ENCODE assay signal across 26 cellular contexts in the genomic region with DNA sequence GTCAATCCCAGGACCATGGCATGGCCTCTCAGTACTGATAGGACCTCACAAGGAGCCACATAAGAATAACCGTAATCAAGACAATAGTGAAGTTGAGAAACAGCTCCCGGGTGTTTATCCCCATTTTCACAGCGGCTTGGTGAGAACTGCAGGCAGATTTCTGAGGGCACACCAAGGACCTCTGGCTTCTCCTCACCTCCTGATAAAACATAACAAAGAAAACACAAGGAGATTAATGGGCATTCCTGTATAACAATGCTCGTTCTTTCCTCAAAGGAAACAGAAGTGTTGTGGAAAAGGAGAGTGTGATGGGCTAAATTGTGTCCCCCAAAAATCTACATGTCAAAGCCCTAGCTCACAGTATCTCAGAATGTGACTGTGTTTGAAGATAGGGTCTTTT. TPM values are rescaled to one million over a fixed set of nuclear protein-coding genes. Genes with fewer than 3 reads are reported as not detected.
A peak's percentile ranks its signal among the peaks of the same experiment; 100 is the strongest.
DNase-seq lines count a peak whose midpoint lies in the region; ATAC-seq and TF ChIP-seq lines count a peak whose summit lies in the region.
"Had no signal": no experiment of that assay in that cellular context is flagged by ENCODE, and none has a peak within 500 bp of the region (broad histone marks: within the 10 kb centered on the region; RNA-seq: fewer than 3 reads in every experiment).

No MANE protein-coding gene starts in this region.

- peaks cover 68% of the 10 kb centered on the region for H3K27me3 Mint-ChIP-seq in endodermal cell (ENCODE audit: insufficient read depth)
- H3K27me3 Mint-ChIP-seq in stimulated activated naive B cell treated with anti-CD40 and anti-IgM and Interleukin-4, amounts not matched to agents 10 μg/mL and 1 μg/mL and 100 μg/mL, for 72 hours, result peaks cover 32 to 34% of the 10 kb centered on the region in 2 donors
- peaks cover 55 to 57% of the 10 kb centered on the region in 2 donors for H3K27me3 Mint-ChIP-seq in effector memory CD8-positive, alpha-beta T cell

- no peak overlapping the region for H2BK12ac ChIP-seq in neuronal stem cell (ENCODE audit: low read length)

- H3K4ac ChIP-seq in neuronal stem cell (ENCODE audit: low read length), result no peak overlapping the region

- no peak overlapping the region for H4K91ac ChIP-seq in neuronal stem cell (ENCODE audit: low read depth, low read length, poor library complexity)

- H2BK15ac ChIP-seq in neuronal stem cell (ENCODE audit: low read length), result no peak overlapping the region

- H3K79me1 ChIP-seq in neuronal stem cell (ENCODE audit: low read depth, low read length), result no peaks in the 10 kb centered on the region

- H2BK5ac ChIP-seq in neuronal stem cell (ENCODE audit: low read length), result no peak overlapping the region

- no peaks in the 10 kb centered on the region for H3K36me3 Mint-ChIP-seq in endodermal cell (ENCODE audit: low read depth)
- H3K36me3 Mint-ChIP-seq in stimulated activated naive B cell treated with anti-CD40 and anti-IgM and Interleukin-4, amounts not matched to agents 10 μg/mL and 1 μg/mL and 100 μg/mL, for 72 hours, result no peaks in the 10 kb centered on the region
- no peaks in the 10 kb centered on the region for H3K36me3 Mint-ChIP-seq in effector memory CD8-positive, alpha-beta T cell (ENCODE audit: insufficient read depth)
- H3K36me3 Mint-ChIP-seq: CD8-positive, alpha-beta T cell had no signal

- no peak overlapping the region for H4K8ac ChIP-seq in neuronal stem cell (ENCODE audit: low read depth, low read length)

- no peak overlapping the region for H3K27ac Mint-ChIP-seq in endodermal cell
- H3K27ac Mint-ChIP-seq in stimulated activated naive B cell treated with anti-CD40 and anti-IgM and Interleukin-4, amounts not matched to agents 10 μg/mL and 1 μg/mL and 100 μg/mL, for 72 hours, result no peak overlapping the region
- no peak overlapping the region for H3K27ac Mint-ChIP-seq in effector memory CD8-positive, alpha-beta T cell
- H3K27ac Mint-ChIP-seq: CD8-positive, alpha-beta T cell had no signal

- H3K4me2 ChIP-seq in neuronal stem cell (ENCODE audit: insufficient read depth, low read length, poor library complexity, severe bottlenecking), result no peak overlapping the region

- WGBS in right cardiac atrium, result 39% methylated on average over 4 of the region's 4 CpGs
- 26 to 32% methylated on average over 3 to 4 of the region's 4 CpGs for WGBS in endodermal cell (ENCODE audit: insufficient coverage in 1 of 2, insufficient read length in 1 of 2), 2 experiments
- no CpG with 5 or more reads among the region's 4 CpGs for WGBS in neuronal stem cell (ENCODE audit: extremely low coverage in 2 of 2, insufficient read length in 2 of 2, insufficient replicate concordance in 1 of 2), 2 donors

- DNase-seq in right cardiac atrium (no peak), Right ventricle myocardium inferior (ENCODE audit: missing footprints) (no peak), endodermal cell (peak; percentile 83), neuronal stem cell (ENCODE audit: low spot score) (no peak), HCEC 1CT (no peak)
- DNase-seq in stimulated activated naive B cell treated with anti-CD40 and anti-IgM and Interleukin-4, amounts not matched to agents 10 μg/mL and 1 μg/mL and 100 μg/mL, for 72 hours, result no peak
- no peak for DNase-seq in effector CD8-positive, alpha-beta T cell (lab: John Stamatoyannopoulos, UW)
- DNase-seq in effector memory CD8-positive, alpha-beta T cell, result no peak
- DNase-seq: 8988T; AML-193; C1 segment of cervical spinal cord; CD8-positive, alpha-beta T cell; DND-41; GM23248; MM.1S; NCI-H1048; NCI-H1417 treated with DMSO at 0.1 percent for 48 hours; NCI-H187 treated with DMSO at 0.1 percent for 48 hours; NCI-H226; NCI-H510A treated with DMSO at 0.1 percent for 48 hours; NCI-H748 treated with DMSO at 0.1 percent for 48 hours had no signal

- no peak overlapping the region for H3K14ac ChIP-seq in neuronal stem cell (ENCODE audit: low read length)

- H2AK5ac ChIP-seq in neuronal stem cell (ENCODE audit: low read depth, low read length), result no peak overlapping the region

- H3K18ac ChIP-seq in neuronal stem cell (ENCODE audit: low read length), result peak overlapping the region; percentile 49

- H3K27me3 ChIP-seq in right cardiac atrium (ENCODE audit: control insufficient read depth, insufficient read depth), result no peaks in the 10 kb centered on the region
- H3K27me3 ChIP-seq in endodermal cell (ENCODE audit: control insufficient read depth, insufficient read depth, low read length, poor library complexity, severe bottlenecking), result peaks cover 62% of the 10 kb centered on the region
- H3K27me3 ChIP-seq in neuronal stem cell (ENCODE audit: control insufficient read depth in 3 of 3, insufficient read depth in 3 of 3, low read depth in 1 of 3, low read length in 3 of 3), result peaks cover 0 to 85% (median 0%) of the 10 kb centered on the region in 3 experiments

- no peaks in the 10 kb centered on the region for H3K9me3 Mint-ChIP-seq in endodermal cell
- no peaks in the 10 kb centered on the region for H3K9me3 Mint-ChIP-seq in stimulated activated naive B cell treated with anti-CD40 and anti-IgM and Interleukin-4, amounts not matched to agents 10 μg/mL and 1 μg/mL and 100 μg/mL, for 72 hours
- H3K9me3 Mint-ChIP-seq in effector memory CD8-positive, alpha-beta T cell, result no peaks in the 10 kb centered on the region
- H3K9me3 Mint-ChIP-seq: CD8-positive, alpha-beta T cell had no signal

- H2AFZ ChIP-seq in neuronal stem cell (ENCODE audit: low read length), result no peak overlapping the region
- H2AFZ ChIP-seq: GM23248 had no signal

- H3K4me3 ChIP-seq in right cardiac atrium (ENCODE audit: low read length) (no peak overlapping the region), endodermal cell (ENCODE audit: low read length) (no peak overlapping the region), neuronal stem cell (ENCODE audit: low read length in 2 of 2) (no peak overlapping the region)
- H3K4me3 ChIP-seq: GM23248, K562 had no signal

- H3K23ac ChIP-seq in neuronal stem cell (ENCODE audit: low read depth, low read length, poor library complexity), result no peak overlapping the region

- H3K4me1 Mint-ChIP-seq in endodermal cell, result peaks cover 48% of the 10 kb centered on the region
- no peaks in the 10 kb centered on the region for H3K4me1 Mint-ChIP-seq in stimulated activated naive B cell treated with anti-CD40 and anti-IgM and Interleukin-4, amounts not matched to agents 10 μg/mL and 1 μg/mL and 100 μg/mL, for 72 hours
- H3K4me1 Mint-ChIP-seq in effector memory CD8-positive, alpha-beta T cell (ENCODE audit: low read depth in 2 of 2), result no peaks in the 10 kb centered on the region

- H3K9ac ChIP-seq in endodermal cell (ENCODE audit: extremely low read depth, low read length, poor library complexity, severe bottlenecking), result no peak overlapping the region
- H3K9ac ChIP-seq in neuronal stem cell (ENCODE audit: low read depth, low read length, poor library complexity), result no peak overlapping the region
- H3K9ac ChIP-seq: GM23248 had no signal

- no peak overlapping the region for H3K4me3 Mint-ChIP-seq in endodermal cell
- H3K4me3 Mint-ChIP-seq in stimulated activated naive B cell treated with anti-CD40 and anti-IgM and Interleukin-4, amounts not matched to agents 10 μg/mL and 1 μg/mL and 100 μg/mL, for 72 hours, result no peak overlapping the region
- H3K4me3 Mint-ChIP-seq in effector memory CD8-positive, alpha-beta T cell, result no peak overlapping the region
- H3K4me3 Mint-ChIP-seq: CD8-positive, alpha-beta T cell had no signal

- H3K27ac ChIP-seq in right cardiac atrium (ENCODE audit: low read length) (peak overlapping the region; percentile 33), endodermal cell (ENCODE audit: low read depth, low read length) (no peak overlapping the region), neuronal stem cell (replicated peaks; ENCODE audit: low read length) (no peak overlapping the region)
- H3K27ac ChIP-seq: GM23248 had no signal

- H2BK120ac ChIP-seq in neuronal stem cell (ENCODE audit: low read depth, low read length), result no peak overlapping the region

- H3K36me3 ChIP-seq in endodermal cell (ENCODE audit: control insufficient read depth, insufficient read depth, low read length), result no peaks in the 10 kb centered on the region
- H3K36me3 ChIP-seq in neuronal stem cell (replicated peaks in 1 of 2; ENCODE audit: control insufficient read depth in 2 of 2, insufficient read depth in 2 of 2, low read length in 2 of 2), result no peaks in the 10 kb centered on the region

- H3K4me1 ChIP-seq in right cardiac atrium (ENCODE audit: control insufficient read depth, insufficient read depth, low read length) (peaks cover 5% of the 10 kb centered on the region), endodermal cell (ENCODE audit: control insufficient read depth, insufficient read depth, low read length) (peaks cover 21% of the 10 kb centered on the region), neuronal stem cell (ENCODE audit: control insufficient read depth in 2 of 2, insufficient read depth in 1 of 2, low read depth in 1 of 2, low read length in 2 of 2) (peaks cover 5 to 7% of the 10 kb centered on the region in 2 donors)

- no peaks in the 10 kb centered on the region for H3K9me3 ChIP-seq in right cardiac atrium (ENCODE audit: control insufficient read depth, low read length)
- no peaks in the 10 kb centered on the region for H3K9me3 ChIP-seq in endodermal cell (ENCODE audit: control insufficient read depth, low read length)
- no peaks in the 10 kb centered on the region for H3K9me3 ChIP-seq in neuronal stem cell (replicated peaks in 1 of 2; ENCODE audit: control insufficient read depth in 2 of 2, insufficient read depth in 1 of 2, low read depth in 1 of 2, low read length in 2 of 2)

- intact Hi-C loops in right cardiac atrium (cut with DNase I) (no loop called here), Right ventricle myocardium inferior (cut with DNase I) (no loop called here)

- no peak for TF ChIP-seq CTCF in endodermal cell (conservative IDR thresholded peaks at IDR 0.05)

- no peak for ATAC-seq in right cardiac atrium
- no peak for ATAC-seq in Right ventricle myocardium inferior
- no peak for ATAC-seq in stimulated activated naive B cell treated with anti-CD40 and anti-IgM and Interleukin-4, amounts not matched to agents 10 μg/mL and 1 μg/mL and 100 μg/mL, for 72 hours (replicated peaks)
- no peak for ATAC-seq in effector memory CD8-positive, alpha-beta T cell (replicated peaks)
- ATAC-seq: CD8-positive, alpha-beta T cell; HepG2; K562; Panc1; SK-N-SH treated with all-trans-retinoic acid at 6 μM for 48 hours had no signal

RNA-seq across cellular contexts. Expression of a gene that starts 4.0 kb away (rescaled TPM):
- 1,000 to 10,000 TPM in 3 of 4 donors, 100 to 1,000 TPM in 1; 753 to 2,517 (median 1,525) TPM for total RNA-seq in right cardiac atrium
- polyA plus RNA-seq in right cardiac atrium, result 2,787 TPM
- 23.2 TPM for total RNA-seq in Right ventricle myocardium inferior
- total RNA-seq in endodermal cell, result not detected
- polyA plus RNA-seq in endodermal cell (2013, experiment 1 of 2), result 0.82 TPM
- polyA plus RNA-seq in endodermal cell (2013, experiment 2 of 2), result 1.2 TPM
- polyA plus RNA-seq in neuronal stem cell (2013, experiment 1 of 2), result not detected
- not detected for polyA plus RNA-seq in neuronal stem cell (2013, experiment 2 of 2)
- total RNA-seq: CD8-positive, alpha-beta T cell; G401; GM23248; HepG2; K562 had no signal
- polyA plus RNA-seq: GM23248, HepG2, K562 had no signal

Comparison
In these comparisons a context has a peak if more than half of its experiments do, and no peak if none do; other contexts are left out.
1. RNA of a gene that starts 4.0 kb away (total RNA-seq): 753 to 2,517 TPM in right cardiac atrium; 23.2 TPM in Right ventricle myocardium inferior (single experiment) and not detected in endodermal cell; every median in the first group is over 10 times any median in the second.